ENCODE assay signal across 14 cellular contexts in genomic region chr13:23268441-23268840, GRCh38.
DNase-seq lines count a peak whose midpoint lies in the region; ATAC-seq lines count a peak whose summit lies in the region.
"Had no signal": no experiment of that assay in that cellular context is flagged by ENCODE, and none has a peak within 500 bp of the region (broad histone marks: within the 10 kb centered on the region; RNA-seq: fewer than 3 reads in every experiment).

No MANE protein-coding gene starts in this region.

- H3K36me3 ChIP-seq in MG63 = no peaks in the 10 kb centered on the region

- H3K9me3 Mint-ChIP-seq in activated naive CD4-positive, alpha-beta T cell treated with anti-CD3 and anti-CD28 coated beads, Interleukin-2, amount 50 U/mL, for 72 hours = no peaks in the 10 kb centered on the region
- H3K9me3 Mint-ChIP-seq in activated naive CD4-positive, alpha-beta T cell treated with anti-CD3 and anti-CD28 coated beads, Interleukin-2, amount 10 ng/mL, durations not matched to agents 7 days and 5 days = no peaks in the 10 kb centered on the region
- no peaks in the 10 kb centered on the region for H3K9me3 Mint-ChIP-seq in activated T-cell treated with anti-CD3 and anti-CD28 coated beads, Interleukin-2, amount 50 U/mL, for 4 hours

- no peaks in the 10 kb centered on the region for H3K4me1 Mint-ChIP-seq in activated naive CD4-positive, alpha-beta T cell treated with anti-CD3 and anti-CD28 coated beads, Interleukin-2, amount 10 ng/mL, durations not matched to agents 7 days and 5 days
- peaks cover 6% of the 10 kb centered on the region for H3K4me1 Mint-ChIP-seq in activated T-cell treated with anti-CD3 and anti-CD28 coated beads, Interleukin-2, amount 50 U/mL, for 4 hours (ENCODE audit: low read depth)

- H3K9me3 ChIP-seq in MG63 = no peaks in the 10 kb centered on the region

- no peak for DNase-seq in activated naive CD4-positive, alpha-beta T cell treated with anti-CD3 and anti-CD28 coated beads, Interleukin-2, amount 50 U/mL, for 72 hours (ENCODE audit: low spot score in 2 of 2)
- DNase-seq in activated naive CD4-positive, alpha-beta T cell treated with anti-CD3 and anti-CD28 coated beads, Interleukin-2, amount 10 ng/mL, durations not matched to agents 7 days and 5 days = no peak
- DNase-seq in activated T-cell treated with anti-CD3 and anti-CD28 coated beads, Interleukin-2, amount 50 U/mL, for 4 hours = no peak
- DNase-seq in stimulated activated naive CD8-positive, alpha-beta T cell treated with anti-CD3 and anti-CD28 coated beads, Interleukin-15, Interleukin-2, amounts not matched to agents 100 U/mL and 50 U/mL, for 24 hours = peak; percentile 39
- DNase-seq in MG63 (no peak), NCI-H2029 (lab: John Stamatoyannopoulos, UW) (no peak), NCI-H1092 (lab: John Stamatoyannopoulos, UW) (no peak)
- DNase-seq: activated CD8-positive, alpha-beta memory T cell treated with anti-CD3 and anti-CD28 coated beads for 24 hours; GF-D8; islet precursor cell; KG1; NCI-H226; SIG-M5 had no signal

- no peaks in the 10 kb centered on the region for H3K27me3 ChIP-seq in MG63

- no peaks in the 10 kb centered on the region for H3K36me3 Mint-ChIP-seq in activated naive CD4-positive, alpha-beta T cell treated with anti-CD3 and anti-CD28 coated beads, Interleukin-2, amount 50 U/mL, for 72 hours
- no peaks in the 10 kb centered on the region for H3K36me3 Mint-ChIP-seq in activated naive CD4-positive, alpha-beta T cell treated with anti-CD3 and anti-CD28 coated beads, Interleukin-2, amount 10 ng/mL, durations not matched to agents 7 days and 5 days
- no peaks in the 10 kb centered on the region for H3K36me3 Mint-ChIP-seq in activated T-cell treated with anti-CD3 and anti-CD28 coated beads, Interleukin-2, amount 50 U/mL, for 4 hours (ENCODE audit: insufficient read depth)

- CTCF ChIA-PET in activated naive CD4-positive, alpha-beta T cell treated with anti-CD3 and anti-CD28 coated beads, Interleukin-2, amount 10 ng/mL, durations not matched to agents 7 days and 5 days (lab: Charles Lee) = no interaction called here

- H3K4me3 ChIP-seq in MG63 = no peak overlapping the region

- no peak overlapping the region for H3K27ac Mint-ChIP-seq in activated naive CD4-positive, alpha-beta T cell treated with anti-CD3 and anti-CD28 coated beads, Interleukin-2, amount 50 U/mL, for 72 hours
- H3K27ac Mint-ChIP-seq in activated naive CD4-positive, alpha-beta T cell treated with anti-CD3 and anti-CD28 coated beads, Interleukin-2, amount 10 ng/mL, durations not matched to agents 7 days and 5 days = no peak overlapping the region

- no peak overlapping the region for H3K4me3 Mint-ChIP-seq in activated naive CD4-positive, alpha-beta T cell treated with anti-CD3 and anti-CD28 coated beads, Interleukin-2, amount 10 ng/mL, durations not matched to agents 7 days and 5 days
- no peak overlapping the region for H3K4me3 Mint-ChIP-seq in activated T-cell treated with anti-CD3 and anti-CD28 coated beads, Interleukin-2, amount 50 U/mL, for 4 hours

- H3K27me3 Mint-ChIP-seq in activated naive CD4-positive, alpha-beta T cell treated with anti-CD3 and anti-CD28 coated beads, Interleukin-2, amount 10 ng/mL, durations not matched to agents 7 days and 5 days = peaks cover 3% of the 10 kb centered on the region
- peaks cover 2% of the 10 kb centered on the region for H3K27me3 Mint-ChIP-seq in activated T-cell treated with anti-CD3 and anti-CD28 coated beads, Interleukin-2, amount 50 U/mL, for 4 hours (ENCODE audit: low read depth)

- peak; percentile 47 to 71 for ATAC-seq in activated naive CD4-positive, alpha-beta T cell treated with anti-CD3 and anti-CD28 coated beads, Interleukin-2, amount 50 U/mL, for 72 hours
- ATAC-seq in HG02610 (IDR thresholded peaks at IDR 0.05; ENCODE audit: unreplicated experiment) = peak; percentile 94
- ATAC-seq in activated T-cell treated with anti-CD3 and anti-CD28 coated beads, Interleukin-2, amount 50 U/mL, for 4 hours = peak; percentile 86 to 87
- peak; percentile 72 for ATAC-seq in stimulated activated naive CD8-positive, alpha-beta T cell treated with anti-CD3 and anti-CD28 coated beads, Interleukin-15, Interleukin-2, amounts not matched to agents 100 U/mL and 50 U/mL, for 24 hours
